1 cellular context compared by ENCODE assay signal in genomic region chr2:190404487-190404886, GRCh38.
TF ChIP-seq lines count a peak whose summit lies in the region.

No MANE protein-coding gene starts in this region.

TF ChIP-seq in K562, 482 proteins besides CTCF, POLR2A, EP300 and RAD21 (continued from another document and continues in another):
- peak; percentile 44; the same call in 1 of the 2 replicates for TF ChIP-seq VEZF1 (CRISPR knock-in tag; IDR thresholded peaks at IDR 0.05)
- no peak for TF ChIP-seq PCBP2 (IDR thresholded peaks at IDR 0.05; ENCODE audit: low read depth, low read length, poor library complexity, severe bottlenecking)
- no peak for TF ChIP-seq ZZZ3 (IDR thresholded peaks at IDR 0.05)
- 0 out of 2 replicates have a peak, but pooled peaks have one; percentile 17 for TF ChIP-seq ZNF592 (IDR thresholded peaks at IDR 0.05)
- TF ChIP-seq TARDBP (IDR thresholded peaks at IDR 0.05), result no peak
- no peak for TF ChIP-seq ESRRB (CRISPR knock-in tag; IDR thresholded peaks at IDR 0.05; ENCODE audit: borderline replicate concordance)
- TF ChIP-seq HMGN3 (IDR thresholded peaks at IDR 0.05; ENCODE audit: borderline replicate concordance, extremely low read depth, insufficient read length, low read depth, low read length), result no peak
- TF ChIP-seq CHCHD3 (CRISPR knock-in tag; IDR thresholded peaks at IDR 0.05), result no peak
- TF ChIP-seq CHD7 (IDR thresholded peaks at IDR 0.05; ENCODE audit: low read depth, low read length), result no peak
- TF ChIP-seq PTRF (tag; IDR thresholded peaks at IDR 0.05), result no peak
- no peak for TF ChIP-seq NFATC3 (IDR thresholded peaks at IDR 0.05)
- peak; percentile 67 for TF ChIP-seq TEAD4 (IDR thresholded peaks at IDR 0.05; ENCODE audit: low read length)
- TF ChIP-seq TEAD4 (CRISPR knock-in tag; IDR thresholded peaks at IDR 0.05; ENCODE audit: borderline replicate concordance), result no peak
- no peak for TF ChIP-seq BCLAF1 (IDR thresholded peaks at IDR 0.05; ENCODE audit: borderline replicate concordance in 1 of 2, control insufficient read depth in 1 of 2, low read depth in 2 of 2, low read length in 1 of 2)
- no peak for TF ChIP-seq TCF7 (IDR thresholded peaks at IDR 0.05; ENCODE audit: borderline replicate concordance)
- TF ChIP-seq NFYB (IDR thresholded peaks at IDR 0.05; ENCODE audit: extremely low read depth, insufficient read length), result no peak
- TF ChIP-seq SREBF1 (IDR thresholded peaks at IDR 0.05; ENCODE audit: borderline replicate concordance, low read depth, low read length), result no peak
- TF ChIP-seq TFAP4 (CRISPR knock-in tag; IDR thresholded peaks at IDR 0.05; ENCODE audit: borderline replicate concordance), result no peak
- peak; percentile 39; the same call in 1 of the 2 replicates for TF ChIP-seq NR2C1 (IDR thresholded peaks at IDR 0.05)
- TF ChIP-seq NR2C1 (tag; IDR thresholded peaks at IDR 0.05), result peak; percentile 47; the same call in 1 of the 2 replicates
- TF ChIP-seq ELK1 (CRISPR knock-in tag; IDR thresholded peaks at IDR 0.05), result no peak
- no peak for TF ChIP-seq ZNF282 (CRISPR knock-in tag; IDR thresholded peaks at IDR 0.05)
- no peak for TF ChIP-seq SNIP1 (IDR thresholded peaks at IDR 0.05; ENCODE audit: low read depth)
- peak; percentile 36; the same call in 1 of the 2 replicates for TF ChIP-seq SOX6 (IDR thresholded peaks at IDR 0.05)
- no peak for TF ChIP-seq IRF1 (CRISPR knock-in tag; IDR thresholded peaks at IDR 0.05; ENCODE audit: borderline replicate concordance)
- TF ChIP-seq FOXA3 (CRISPR knock-in tag; conservative IDR thresholded peaks at IDR 0.05 in 1 of 2, IDR thresholded peaks at IDR 0.05 in 1 of 2), result no peak
- TF ChIP-seq ZNF764 (CRISPR knock-in tag; IDR thresholded peaks at IDR 0.05; ENCODE audit: low read depth), result no peak
- TF ChIP-seq HDGF (IDR thresholded peaks at IDR 0.05), result no peak
- TF ChIP-seq GTF2E2 (tag; IDR thresholded peaks at IDR 0.05), result no peak
- no peak for TF ChIP-seq ZNF12 (CRISPR knock-in tag; IDR thresholded peaks at IDR 0.05)
- no peak for TF ChIP-seq ZFP36 (IDR thresholded peaks at IDR 0.05; ENCODE audit: low read depth, low read length, partially characterized antibody)
- TF ChIP-seq ZNF280B (CRISPR knock-in tag; IDR thresholded peaks at IDR 0.05), result no peak
